10 cellular contexts compared by ENCODE assay signal in genomic region chr7:50502001-50502684, GRCh38. TPM values are rescaled to one million over a fixed set of nuclear protein-coding genes. Genes with fewer than 3 reads are reported as not detected.
DNase-seq lines count a peak whose midpoint lies in the region; ATAC-seq and TF ChIP-seq lines count a peak whose summit lies in the region.
"Had no signal": no experiment of that assay in that cellular context is flagged by ENCODE, and none has a peak within 500 bp of the region (broad histone marks: within the 10 kb centered on the region; RNA-seq: fewer than 3 reads in every experiment).

No MANE protein-coding gene starts in this region.

- H3K9me3 ChIP-seq in adrenal gland (replicated peaks in 1 of 3) (no peaks in the 10 kb centered on the region), right atrium auricular region (no peaks in the 10 kb centered on the region)

- H3K4me3 ChIP-seq in adrenal gland (peak overlapping the region in 1 of 4 donors; percentile 27), right atrium auricular region (no peak overlapping the region), skeletal muscle cell (ENCODE audit: low read depth, low read length) (no peak overlapping the region)

- WGBS in adrenal gland, 4 donors = 28 to 51% (median 33%) methylated on average over 4 to 8 of the region's 8 CpGs

- H3K4me1 ChIP-seq in adrenal gland (replicated peaks in 1 of 2) (peaks cover 14 to 50% of the 10 kb centered on the region in 2 donors), right atrium auricular region (peaks cover 0 to 21% of the 10 kb centered on the region in 2 donors)

- H3K27ac ChIP-seq in adrenal gland (peak overlapping the region in 4 of 5 donors; percentile 62 to 90 (median 77)), right atrium auricular region (peak overlapping the region; percentile 63 to 68)

- ATAC-seq in GM19324 (IDR thresholded peaks at IDR 0.05; ENCODE audit: low FRiP score, unreplicated experiment) (no peak), HG02970 (IDR thresholded peaks at IDR 0.05; ENCODE audit: low FRiP score, unreplicated experiment) (no peak)

- no peaks in the 10 kb centered on the region for H3K27me3 ChIP-seq in adrenal gland
- H3K27me3 ChIP-seq in right atrium auricular region = no peaks in the 10 kb centered on the region

- TF ChIP-seq CTCF in adrenal gland (IDR thresholded peaks at IDR 0.05) (no peak), right atrium auricular region (IDR thresholded peaks at IDR 0.05) (no peak)

- H3K36me3 ChIP-seq in adrenal gland (replicated peaks in 1 of 2) (no peaks in the 10 kb centered on the region), right atrium auricular region (no peaks in the 10 kb centered on the region)

- DNase-seq in ELR (ENCODE audit: low read depth) (peak; percentile 71), adrenal gland (peak; percentile 74 to 95 (median 88)), right atrium auricular region (ENCODE audit: low spot score) (peak; percentile 86), skeletal muscle cell (ENCODE audit: low read depth) (peak; percentile 100), NCI-H146 treated with DMSO at 0.1 percent for 48 hours (lab: John Stamatoyannopoulos, UW; ENCODE audit: unreplicated experiment) (no peak), NCI-H524 (lab: John Stamatoyannopoulos, UW) (no peak)
- DNase-seq: activated CD4-positive, alpha-beta T cell treated with anti-CD3 and anti-CD28 coated beads, Interleukin-2, amount 10 ng/mL, durations not matched to agents 24 days and 14 days; NCI-H2029 treated with DMSO at 0.1 percent for 48 hours had no signal

- intact Hi-C loops in adrenal gland (cut with DNase I) = no loop called here

- TF ChIP-seq POLR2A in adrenal gland (IDR thresholded peaks at IDR 0.05) = peak in 1 of 2 donors; percentile 53

RNA-seq across cellular contexts. Expression of gene FIGNL1, which starts 52.0 kb away (rescaled TPM):
- total RNA-seq in adrenal gland = 1 to 10 TPM; 4.5 to 9.8 (median 7.7) TPM
- polyA plus RNA-seq in adrenal gland = 1 to 10 TPM; 4.0 to 8.1 (median 7.9) TPM
- 1 to 10 TPM; 4.7 TPM for total RNA-seq in right atrium auricular region

Comparison
In these comparisons a context has a peak if more than half of its experiments do, and no peak if none do; other contexts are left out.
1. DNase-seq: peak in ELR (single experiment), adrenal gland (7 of 7), right atrium auricular region (single experiment) and skeletal muscle cell (single experiment); none in NCI-H146 treated with DMSO at 0.1 percent for 48 hours (single experiment) and NCI-H524 (0 of 2).